10 cellular contexts compared by ENCODE assay signal in the genomic region with DNA sequence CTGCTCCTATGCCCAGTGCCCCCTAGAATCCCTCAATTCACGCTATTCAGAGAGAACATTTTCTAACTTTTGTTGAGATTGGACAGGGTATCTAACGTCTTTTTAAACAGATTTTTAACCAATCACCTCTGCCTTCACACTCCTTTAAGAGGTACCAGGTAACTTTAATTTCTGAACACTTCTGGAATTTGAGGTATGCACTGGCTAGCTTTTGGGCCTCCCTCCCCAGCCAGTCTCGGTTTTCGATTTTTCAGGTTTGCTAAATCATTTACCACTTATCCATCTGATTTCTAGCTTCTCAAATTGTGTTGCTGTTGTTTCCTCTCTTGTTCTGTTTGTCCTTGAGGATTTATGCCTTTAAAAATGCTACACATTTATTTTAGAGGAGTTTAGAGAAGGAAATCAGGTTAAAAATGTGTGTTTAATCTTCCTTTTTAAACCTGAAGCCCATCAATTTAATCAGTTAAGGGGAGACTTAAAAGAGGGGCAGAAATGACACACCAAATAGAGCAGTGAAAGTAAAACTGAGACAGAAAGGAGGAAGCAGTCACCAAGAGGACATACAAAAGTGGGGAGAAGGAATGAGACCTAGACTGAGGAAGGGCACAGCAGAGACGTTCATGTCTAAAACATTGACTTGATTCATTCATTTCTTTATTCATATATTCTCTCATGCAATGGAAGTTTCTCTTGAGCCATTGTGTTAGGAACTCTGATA.
DNase-seq lines count a peak whose midpoint lies in the region; ATAC-seq and TF ChIP-seq lines count a peak whose summit lies in the region.
"Had no signal": no experiment of that assay in that cellular context is flagged by ENCODE, and none has a peak within 500 bp of the region (broad histone marks: within the 10 kb centered on the region; RNA-seq: fewer than 3 reads in every experiment).

No MANE protein-coding gene starts in this region.

- WGBS in right cardiac atrium, result 74% methylated on average over 5 of the region's 5 CpGs

- no peaks in the 10 kb centered on the region for H3K27me3 Mint-ChIP-seq in Calu3 (ENCODE audit: unreplicated experiment)

- no peaks in the 10 kb centered on the region for H3K9me3 Mint-ChIP-seq in Calu3 (ENCODE audit: low read depth, unreplicated experiment)

- no TSS peak for BruUV-seq in Calu3 (replicated peaks; lab: Mats Ljungman, UMichigan)

- TF ChIP-seq CTCF in Calu3 (IDR thresholded peaks at IDR 0.05; ENCODE audit: unreplicated experiment), result no peak

- H3K4me1 Mint-ChIP-seq in Calu3 (ENCODE audit: low read depth, unreplicated experiment), result peaks cover 42% of the 10 kb centered on the region

- no peaks in the 10 kb centered on the region for H3K9me3 ChIP-seq in right cardiac atrium (ENCODE audit: control insufficient read depth, low read length)

- no peaks in the 10 kb centered on the region for H3K36me3 Mint-ChIP-seq in Calu3 (ENCODE audit: insufficient read depth, unreplicated experiment)
- H3K36me3 Mint-ChIP-seq: natural killer cell treated with Interleukin-12 subunit alpha and Interleukin-12 subunit beta and Interleukin-15 and Interleukin-18, amount 100 ng/mL, for 72 hours had no signal

- ATAC-seq in GM19397 (IDR thresholded peaks at IDR 0.05; ENCODE audit: unreplicated experiment), result peak; percentile 96
- ATAC-seq in HG02981 (IDR thresholded peaks at IDR 0.05; ENCODE audit: unreplicated experiment), result peak; percentile 100
- no peak for ATAC-seq in right cardiac atrium
- ATAC-seq: natural killer cell treated with Interleukin-12 subunit alpha and Interleukin-12 subunit beta and Interleukin-15 and Interleukin-18, amount 100 ng/mL, for 72 hours had no signal

- no peak overlapping the region for H3K27ac ChIP-seq in right cardiac atrium (ENCODE audit: low read length)

- H3K27me3 ChIP-seq in right cardiac atrium (ENCODE audit: control insufficient read depth, insufficient read depth), result no peaks in the 10 kb centered on the region

- H3K4me3 Mint-ChIP-seq in Calu3 (ENCODE audit: low read depth, unreplicated experiment), result peak overlapping the region; percentile 18
- H3K4me3 Mint-ChIP-seq: natural killer cell treated with Interleukin-12 subunit alpha and Interleukin-12 subunit beta and Interleukin-15 and Interleukin-18, amount 100 ng/mL, for 72 hours had no signal

- no peaks in the 10 kb centered on the region for H3K4me1 ChIP-seq in right cardiac atrium (ENCODE audit: control insufficient read depth, insufficient read depth, low read length)

- CTCF ChIA-PET in Calu3 (lab: Charles Lee), result no interaction called here

- DNase-seq in Calu3, result peak; percentile 11
- DNase-seq in NOMO-1 treated with DMSO at 0.1 percent for 48 hours (lab: John Stamatoyannopoulos, UW; ENCODE audit: unreplicated experiment), result peak; percentile 78
- DNase-seq in NCI-H226, result no peak
- no peak for DNase-seq in right cardiac atrium
- DNase-seq in effector CD8-positive, alpha-beta T cell (lab: John Stamatoyannopoulos, UW), result no peak
- DNase-seq in inferior parietal cortex (ENCODE audit: extremely low spot score), result no peak
- DNase-seq: NCI-H2081 treated with DMSO at 0.1 percent for 48 hours had no signal

- no peak overlapping the region for H3K4me3 ChIP-seq in right cardiac atrium (ENCODE audit: low read length)

- intact Hi-C loops in Calu3 (cut with micrococcal nuclease; ENCODE audit: unreplicated experiment), result no loop called here
- intact Hi-C loops in right cardiac atrium (cut with DNase I), result no loop called here

- peak overlapping the region; percentile 48 for H3K27ac Mint-ChIP-seq in Calu3 (ENCODE audit: unreplicated experiment)
- H3K27ac Mint-ChIP-seq: natural killer cell treated with Interleukin-12 subunit alpha and Interleukin-12 subunit beta and Interleukin-15 and Interleukin-18, amount 100 ng/mL, for 72 hours had no signal

Comparison
In these comparisons a context has a peak if more than half of its experiments do, and no peak if none do; other contexts are left out.
1. DNase-seq: peak in Calu3 (single experiment) and NOMO-1 treated with DMSO at 0.1 percent for 48 hours (single experiment); none in NCI-H226 (single experiment), right cardiac atrium (0 of 3), effector CD8-positive, alpha-beta T cell (single experiment) and inferior parietal cortex (single experiment).
2. ATAC-seq: peak in GM19397 (single experiment) and HG02981 (single experiment); none in right cardiac atrium (0 of 2).